8 cellular contexts compared by ENCODE assay signal in genomic region chr11:64759722-64760719, GRCh38. TPM values are rescaled to one million over a fixed set of nuclear protein-coding genes. Genes with fewer than 3 reads are reported as not detected.
DNase-seq lines count a peak whose midpoint lies in the region; ATAC-seq and TF ChIP-seq lines count a peak whose summit lies in the region.

TSS of gene PYGM (minus strand) at chr11:64759974. CDS start at chr11:64759898, 76 bp downstream.

- no peak for TF ChIP-seq CTCF in choroid plexus epithelial cell (conservative IDR thresholded peaks at IDR 0.05; ENCODE audit: low read depth, low read length)

- peaks cover 4% of the 10 kb centered on the region for H3K4me1 ChIP-seq in mesendoderm (ENCODE audit: control insufficient read depth, low read depth, low read length)

- H3K27ac Mint-ChIP-seq in activated naive CD4-positive, alpha-beta T cell treated with anti-CD3 and anti-CD28 coated beads, Interleukin-2, amount 10 ng/mL, durations not matched to agents 7 days and 5 days, result peak within 1 kb of the TSS; percentile 97

- H3K9ac ChIP-seq in mesendoderm (ENCODE audit: low read length), result peak within 1 kb of the TSS; percentile 29

- no peak within 1 kb of the TSS for H2BK5ac ChIP-seq in mesendoderm (ENCODE audit: low read length)

- no peak within 1 kb of the TSS for H3K4me2 ChIP-seq in mesendoderm (ENCODE audit: low read length)

- no peaks in the 10 kb centered on the region for H3K9me3 Mint-ChIP-seq in activated naive CD4-positive, alpha-beta T cell treated with anti-CD3 and anti-CD28 coated beads, Interleukin-2, amount 10 ng/mL, durations not matched to agents 7 days and 5 days

- ATAC-seq in GM21576 (IDR thresholded peaks at IDR 0.05; ENCODE audit: unreplicated experiment) (no peak), GM18873 (IDR thresholded peaks at IDR 0.05; ENCODE audit: low FRiP score, unreplicated experiment) (no peak)

- no peak within 1 kb of the TSS for H2BK120ac ChIP-seq in mesendoderm (ENCODE audit: low read depth, low read length)

- no peak within 1 kb of the TSS for H3K18ac ChIP-seq in mesendoderm (ENCODE audit: low read length)

- no peak within 1 kb of the TSS for H2AK5ac ChIP-seq in mesendoderm (ENCODE audit: low read length)

- CTCF ChIA-PET in activated naive CD4-positive, alpha-beta T cell treated with anti-CD3 and anti-CD28 coated beads, Interleukin-2, amount 10 ng/mL, durations not matched to agents 7 days and 5 days (lab: Charles Lee), result interaction anchor here (0.6 to 15.2 kb wide), 5 partner anchors 11 to 134 kb away, joined by 3 to 208 read pairs (median 3); partner anchors contain the start of gene RASGRP2

- H3K27ac ChIP-seq in mesendoderm (ENCODE audit: low read depth, low read length), result no peak within 1 kb of the TSS

- no peaks in the 10 kb centered on the region for H3K27me3 Mint-ChIP-seq in activated naive CD4-positive, alpha-beta T cell treated with anti-CD3 and anti-CD28 coated beads, Interleukin-2, amount 10 ng/mL, durations not matched to agents 7 days and 5 days

- WGBS in mesendoderm (ENCODE audit: extremely low coverage, insufficient coverage, low lambda C conversion rate), result no CpG with 5 or more reads among the region's 24 CpGs

- peaks cover 71% of the 10 kb centered on the region for H3K4me1 Mint-ChIP-seq in activated naive CD4-positive, alpha-beta T cell treated with anti-CD3 and anti-CD28 coated beads, Interleukin-2, amount 10 ng/mL, durations not matched to agents 7 days and 5 days

- H3K36me3 Mint-ChIP-seq in activated naive CD4-positive, alpha-beta T cell treated with anti-CD3 and anti-CD28 coated beads, Interleukin-2, amount 10 ng/mL, durations not matched to agents 7 days and 5 days, result peaks cover 48% of the 10 kb centered on the region

- H3K79me1 ChIP-seq in mesendoderm (ENCODE audit: low read length), result no peaks in the 10 kb centered on the region

- H3K56ac ChIP-seq in mesendoderm (ENCODE audit: low read length), result peak within 1 kb of the TSS; percentile 49

- no peak within 1 kb of the TSS for H4K5ac ChIP-seq in mesendoderm (ENCODE audit: low read length)

- no peak within 1 kb of the TSS for H2BK15ac ChIP-seq in mesendoderm (replicated peaks; ENCODE audit: low read depth)

- H3K4me3 ChIP-seq in choroid plexus epithelial cell (ENCODE audit: low read depth, low read length), result peak within 1 kb of the TSS; percentile 42
- H3K4me3 ChIP-seq in mesendoderm (ENCODE audit: low read length), result no peak within 1 kb of the TSS

- DNase-seq in activated naive CD4-positive, alpha-beta T cell treated with anti-CD3 and anti-CD28 coated beads, Interleukin-2, amount 10 ng/mL, durations not matched to agents 7 days and 5 days, result peak; percentile 23
- DNase-seq in activated naive CD4-positive, alpha-beta T cell (lab: John Stamatoyannopoulos, UW), result no peak
- peak; percentile 89 for DNase-seq in choroid plexus epithelial cell (ENCODE audit: low read depth)
- DNase-seq in mesendoderm, result peak; percentile 90
- DNase-seq in ureter (ENCODE audit: low spot score), result no peak
- DNase-seq in CD1c-positive myeloid dendritic cell (ENCODE audit: extremely low spot score), result no peak

- H3K27me3 ChIP-seq in mesendoderm (ENCODE audit: insufficient read depth, low read length, poor library complexity), result no peaks in the 10 kb centered on the region

- H4K8ac ChIP-seq in mesendoderm (ENCODE audit: low read depth, low read length), result no peak within 1 kb of the TSS

- peak within 1 kb of the TSS; percentile 59 for H3K4me3 Mint-ChIP-seq in activated naive CD4-positive, alpha-beta T cell treated with anti-CD3 and anti-CD28 coated beads, Interleukin-2, amount 10 ng/mL, durations not matched to agents 7 days and 5 days

- H3K79me2 ChIP-seq in mesendoderm (ENCODE audit: control insufficient read depth, insufficient read depth, low read length), result no peaks in the 10 kb centered on the region

- H3K36me3 ChIP-seq in mesendoderm (ENCODE audit: control insufficient read depth, insufficient read depth, low read length), result peaks cover 14% of the 10 kb centered on the region

- no peak within 1 kb of the TSS for H3K23ac ChIP-seq in mesendoderm (ENCODE audit: low read length)

- no peak within 1 kb of the TSS for H3K4ac ChIP-seq in mesendoderm (ENCODE audit: low read depth, low read length)

RNA-seq across cellular contexts. Expression of gene PYGM, which starts in this region (rescaled TPM):
- 0.62 TPM for polyA plus RNA-seq in mesendoderm (2013, experiment 1 of 2)
- 0.69 TPM for polyA plus RNA-seq in mesendoderm (2013, experiment 2 of 2)
- total RNA-seq in ureter, result 11.4 TPM

Comparison
In these comparisons a context has a peak if more than half of its experiments do, and no peak if none do; other contexts are left out.
1. DNase-seq: peak in activated naive CD4-positive, alpha-beta T cell treated with anti-CD3 and anti-CD28 coated beads, Interleukin-2, amount 10 ng/mL, durations not matched to agents 7 days and 5 days (single experiment), choroid plexus epithelial cell (single experiment) and mesendoderm (single experiment); none in activated naive CD4-positive, alpha-beta T cell (0 of 4), ureter (single experiment) and CD1c-positive myeloid dendritic cell (single experiment).